ENCODE assay signal across 8 cellular contexts in genomic region chr1:197145451-197146029, GRCh38. TPM values are rescaled to one million over a fixed set of nuclear protein-coding genes. Genes with fewer than 3 reads are reported as not detected.
DNase-seq lines count a peak whose midpoint lies in the region; ATAC-seq, FAIRE-seq and TF ChIP-seq lines count a peak whose summit lies in the region.

No MANE protein-coding gene starts in this region.

- intact Hi-C loops in heart right ventricle (cut with DNase I) (no loop called here), left ventricle myocardium superior (cut with micrococcal nuclease) (no loop called here)

- no peak for TF ChIP-seq POLR2A in upper lobe of left lung (IDR thresholded peaks at IDR 0.05)

- H2AFZ ChIP-seq in keratinocyte (ENCODE audit: control insufficient read depth, low read length) = peak overlapping the region; percentile 97

- H3K9me3 ChIP-seq in heart right ventricle (no peaks in the 10 kb centered on the region), keratinocyte (ENCODE audit: control insufficient read depth, low read depth, low read length) (no peaks in the 10 kb centered on the region), upper lobe of left lung (no peaks in the 10 kb centered on the region)

- H3K4me1 ChIP-seq in heart right ventricle (peaks cover 0 to 36% (median 10%) of the 10 kb centered on the region in 9 donors), keratinocyte (ENCODE audit: control insufficient read depth, extremely low read depth, insufficient read depth, low read length) (peaks cover 17% of the 10 kb centered on the region), upper lobe of left lung (peaks cover 8 to 14% (median 10%) of the 10 kb centered on the region in 4 donors)

- H3K4me3 ChIP-seq in heart right ventricle (peak overlapping the region in 8 of 10 donors; percentile 48 to 82 (median 68)), keratinocyte (ENCODE audit: control insufficient read depth in 2 of 3, extremely low read depth in 1 of 3, insufficient read depth in 2 of 3, low read depth in 1 of 3, low read length in 3 of 3) (peak overlapping the region; percentile 83 to 94 (median 90)), upper lobe of left lung (peak overlapping the region in 3 of 4 donors; percentile 62 to 86 (median 74))

- no peak for DNase-seq in heart right ventricle
- no peak for DNase-seq in left ventricle myocardium superior
- no peak for DNase-seq in activated CD4-positive, alpha-beta memory T cell treated with anti-CD3 and anti-CD28 coated beads, Interleukin-2, amount 10 ng/mL, durations not matched to agents 7 days and 5 days
- DNase-seq in keratinocyte (ENCODE audit: low read depth, low spot score) = no peak
- DNase-seq in upper lobe of left lung = no peak
- DNase-seq in stimulated activated CD4-positive, alpha-beta T cell treated with anti-CD3 and anti-CD28 coated beads, Interleukin-4, amount 100 ng/mL, for 1 hour = no peak

- no peaks in the 10 kb centered on the region for H3K9me3 Mint-ChIP-seq in activated CD4-positive, alpha-beta memory T cell treated with anti-CD3 and anti-CD28 coated beads, Interleukin-2, amount 10 ng/mL, durations not matched to agents 7 days and 5 days

- 6 to 9% methylated on average over 11 of the region's 11 CpGs for WGBS in heart right ventricle, 2 donors
- 9 to 10% methylated on average over 11 of the region's 11 CpGs for WGBS in upper lobe of left lung, 2 donors

- no peak for TF ChIP-seq CTCF in heart right ventricle (IDR thresholded peaks at IDR 0.05)
- TF ChIP-seq CTCF in keratinocyte (optimal IDR thresholded peaks at IDR 0.05 in 1 of 3, IDR thresholded peaks at IDR 0.05 in 1 of 3, conservative IDR thresholded peaks at IDR 0.05 in 1 of 3; ENCODE audit: extremely low read depth in 1 of 3, insufficient read depth in 2 of 3, low read length in 3 of 3) = no peak
- no peak for TF ChIP-seq CTCF in upper lobe of left lung (IDR thresholded peaks at IDR 0.05)

- H3K4me2 ChIP-seq in keratinocyte (ENCODE audit: control insufficient read depth, extremely low read depth, insufficient read depth, low read depth, low read length) = peak overlapping the region; percentile 95

- peaks cover 42% of the 10 kb centered on the region for H3K79me2 ChIP-seq in keratinocyte (ENCODE audit: control insufficient read depth, insufficient read depth, low read length)

- H3K27me3 ChIP-seq in heart right ventricle (peaks cover 0 to 12% (median 0%) of the 10 kb centered on the region in 7 donors), keratinocyte (ENCODE audit: control insufficient read depth, extremely low read depth, insufficient read depth, low read length) (no peaks in the 10 kb centered on the region), upper lobe of left lung (no peaks in the 10 kb centered on the region)

- CTCF ChIA-PET in activated CD4-positive, alpha-beta memory T cell treated with anti-CD3 and anti-CD28 coated beads, Interleukin-2, amount 10 ng/mL, durations not matched to agents 7 days and 5 days (lab: Charles Lee) = interaction anchor here (1.0 kb wide), 1 partner anchor 212 kb away, joined by 3 read pairs; no protein-coding TSS in a partner anchor

- no peak for ATAC-seq in heart right ventricle
- ATAC-seq in left ventricle myocardium superior = no peak
- ATAC-seq in upper lobe of left lung (ENCODE audit: low FRiP score in 2 of 2) = no peak
- no peak for ATAC-seq in HG03520 (IDR thresholded peaks at IDR 0.05; ENCODE audit: unreplicated experiment)
- no peak for ATAC-seq in GM21737 (IDR thresholded peaks at IDR 0.05; ENCODE audit: unreplicated experiment)

- H3K4me3 Mint-ChIP-seq in activated CD4-positive, alpha-beta memory T cell treated with anti-CD3 and anti-CD28 coated beads, Interleukin-2, amount 10 ng/mL, durations not matched to agents 7 days and 5 days = peak overlapping the region; percentile 85

- H3K9me1 ChIP-seq in keratinocyte (ENCODE audit: control insufficient read depth, extremely low read depth, insufficient read depth, low read length) = no peaks in the 10 kb centered on the region

- TF ChIP-seq EP300 in upper lobe of left lung (IDR thresholded peaks at IDR 0.05) = no peak

- dilution Hi-C loops in keratinocyte (cut with MboI; ENCODE audit: extremely low pct_ligation_motif_present, low sequenced_read_pairs) = no loop called here

- H3K36me3 ChIP-seq in heart right ventricle = no peaks in the 10 kb centered on the region
- no peaks in the 10 kb centered on the region for H3K36me3 ChIP-seq in keratinocyte (ENCODE audit: control insufficient read depth in 2 of 2, extremely low read depth in 1 of 2, insufficient read depth in 2 of 2, low read length in 2 of 2)
- H3K36me3 ChIP-seq in upper lobe of left lung = no peaks in the 10 kb centered on the region

- POLR2A ChIA-PET in activated CD4-positive, alpha-beta memory T cell treated with anti-CD3 and anti-CD28 coated beads, Interleukin-2, amount 10 ng/mL, durations not matched to agents 7 days and 5 days (lab: Charles Lee) = interaction anchor here (0.9 kb wide), 1 partner anchor 64 kb away, joined by 3 read pairs; no protein-coding TSS in a partner anchor

- peak overlapping the region; percentile 86 for H3K9ac ChIP-seq in keratinocyte (ENCODE audit: control insufficient read depth, extremely low read depth, insufficient read depth, low read length)

- H3K27me3 Mint-ChIP-seq in activated CD4-positive, alpha-beta memory T cell treated with anti-CD3 and anti-CD28 coated beads, Interleukin-2, amount 10 ng/mL, durations not matched to agents 7 days and 5 days = no peaks in the 10 kb centered on the region

- peak overlapping the region; percentile 96 for H3K27ac Mint-ChIP-seq in activated CD4-positive, alpha-beta memory T cell treated with anti-CD3 and anti-CD28 coated beads, Interleukin-2, amount 10 ng/mL, durations not matched to agents 7 days and 5 days

- H3K27ac ChIP-seq in heart right ventricle = peak overlapping the region in 1 of 10 donors; percentile 71
- H3K27ac ChIP-seq in keratinocyte (ENCODE audit: control insufficient read depth, insufficient read depth, low read length) = peak overlapping the region; percentile 79
- H3K27ac ChIP-seq in upper lobe of left lung = no peak overlapping the region

- peaks cover 42% of the 10 kb centered on the region for H3K4me1 Mint-ChIP-seq in activated CD4-positive, alpha-beta memory T cell treated with anti-CD3 and anti-CD28 coated beads, Interleukin-2, amount 10 ng/mL, durations not matched to agents 7 days and 5 days

- H4K20me1 ChIP-seq in keratinocyte (ENCODE audit: control insufficient read depth, extremely low read depth, insufficient read depth, low read length) = no peaks in the 10 kb centered on the region

- no peak for FAIRE-seq in keratinocyte (lab: Jason Lieb, UNC)

- H3K36me3 Mint-ChIP-seq in activated CD4-positive, alpha-beta memory T cell treated with anti-CD3 and anti-CD28 coated beads, Interleukin-2, amount 10 ng/mL, durations not matched to agents 7 days and 5 days (ENCODE audit: low read depth) = peaks cover 39% of the 10 kb centered on the region

RNA-seq across cellular contexts. Expression of gene ASPM, which starts 0.9 kb away (rescaled TPM):
- 1 to 10 TPM in 2 of 10 donors, under 1 TPM in 8; 0.12 to 4.0 (median 0.41) TPM for total RNA-seq in heart right ventricle
- polyA plus RNA-seq in heart right ventricle = under 1 TPM; 0.04 to 0.22 TPM
- total RNA-seq in left ventricle myocardium superior = 0.40 TPM
- 10 to 100 TPM; 73.0 to 75.7 TPM for total RNA-seq in activated CD4-positive, alpha-beta memory T cell treated with anti-CD3 and anti-CD28 coated beads, Interleukin-2, amount 10 ng/mL, durations not matched to agents 7 days and 5 days
- 2.1 to 10.0 TPM (median 5.3 TPM) in 3 replicates for polyA plus RNA-seq in keratinocyte
- 1.7 TPM for polyA plus RNA-seq in keratinocyte (2011; ENCODE audit: low read depth)
- polyA plus RNA-seq in keratinocyte (2011; cell fraction: cytosol; rRNA removed) = 1.0 and 2.5 TPM in 2 replicates
- polyA plus RNA-seq in keratinocyte (2011; cell fraction: nucleus; rRNA removed) = 5.9 and 8.8 TPM in 2 replicates
- 0.71 and 8.0 TPM in 2 replicates for polyA plus RNA-seq in keratinocyte (2012; ENCODE audit: low replicate concordance)
- polyA minus RNA-seq in keratinocyte = 1.7 to 17.5 TPM (median 2.2 TPM) in 3 replicates
- polyA minus RNA-seq in keratinocyte (2011; cell fraction: cytosol; rRNA and poly(A)+ RNA removed) = 2.1 TPM
- 6.9 and 15.7 TPM in 2 replicates for polyA minus RNA-seq in keratinocyte (2011; cell fraction: nucleus; rRNA and poly(A)+ RNA removed)
- total RNA-seq in upper lobe of left lung = 1 to 10 TPM in 4 of 6 donors, under 1 TPM in 2; under 0.01 to 2.7 (median 1.1) TPM

RNA-seq across cellular contexts. Expression of gene ZBTB41, which starts 55.6 kb away (rescaled TPM):
- total RNA-seq in heart right ventricle (10 to 100 TPM in 5 of 10 donors, 1 to 10 TPM in 5; 6.9 to 11.5 (median 10.2) TPM), left ventricle myocardium superior (9.4 TPM), upper lobe of left lung (10 to 100 TPM in 3 of 6 donors, 1 to 10 TPM in 3; 3.2 to 16.9 (median 9.2) TPM)
- polyA plus RNA-seq in heart right ventricle (1 to 10 TPM; 1.8 to 2.6 TPM), keratinocyte (3.5 to 5.2 TPM (median 4.1 TPM) in 3 replicates)
- 1 to 10 TPM; 7.1 to 7.2 TPM for total RNA-seq in activated CD4-positive, alpha-beta memory T cell treated with anti-CD3 and anti-CD28 coated beads, Interleukin-2, amount 10 ng/mL, durations not matched to agents 7 days and 5 days
- polyA plus RNA-seq in keratinocyte (2011; ENCODE audit: low read depth) = 5.9 TPM
- 2.0 and 4.3 TPM in 2 replicates for polyA plus RNA-seq in keratinocyte (2011; cell fraction: cytosol; rRNA removed)
- 3.5 and 4.9 TPM in 2 replicates for polyA plus RNA-seq in keratinocyte (2011; cell fraction: nucleus; rRNA removed)
- polyA plus RNA-seq in keratinocyte (2012; ENCODE audit: low replicate concordance) = 3.7 TPM in 2 replicates
- polyA minus RNA-seq in keratinocyte = 3.7 to 18.9 TPM (median 13.4 TPM) in 3 replicates
- 9.2 TPM for polyA minus RNA-seq in keratinocyte (2011; cell fraction: cytosol; rRNA and poly(A)+ RNA removed)
- polyA minus RNA-seq in keratinocyte (2011; cell fraction: nucleus; rRNA and poly(A)+ RNA removed) = 9.3 and 18.0 TPM in 2 replicates

Comparison
In these comparisons a context has a peak if more than half of its experiments do, and no peak if none do; other contexts are left out.
1. RNA of gene ASPM, which starts 0.9 kb away (total RNA-seq): 73.0 to 75.7 TPM in activated CD4-positive, alpha-beta memory T cell treated with anti-CD3 and anti-CD28 coated beads, Interleukin-2, amount 10 ng/mL, durations not matched to agents 7 days and 5 days; under 0.01 to 2.7 TPM in upper lobe of left lung, 0.12 to 4.0 TPM in heart right ventricle and 0.40 TPM in left ventricle myocardium superior (single experiment); every median in the first group is over 10 times any median in the second.
2. Peak in every context shown above with its lines, with median percentiles within 50 percentile points of each other: H3K4me3 ChIP-seq.